In genomic region chr6:118799826-118800225, GRCh38 we compare ENCODE assay signal across 1 cellular context.
TF ChIP-seq lines count a peak whose summit lies in the region.

No MANE protein-coding gene starts in this region.

TF ChIP-seq in H1, 55 proteins besides CTCF, POLR2A, EP300 and RAD21:
- no peak for TF ChIP-seq TBP (IDR thresholded peaks at IDR 0.05; ENCODE audit: low read depth, low read length)
- TF ChIP-seq MAFK (IDR thresholded peaks at IDR 0.05; ENCODE audit: low read depth, low read length), result no peak
- TF ChIP-seq SP4 (IDR thresholded peaks at IDR 0.05; ENCODE audit: low read length), result no peak
- TF ChIP-seq RFX5 (IDR thresholded peaks at IDR 0.05; ENCODE audit: borderline replicate concordance, low read depth, low read length), result no peak
- TF ChIP-seq TAF1 (IDR thresholded peaks at IDR 0.05; ENCODE audit: low read depth, low read length), result no peak
- no peak for TF ChIP-seq RBBP5 (IDR thresholded peaks at IDR 0.05; ENCODE audit: borderline replicate concordance, low read depth, low read length)
- no peak for TF ChIP-seq EZH2 (IDR thresholded peaks at IDR 0.05; ENCODE audit: low read depth, low read length, severe bottlenecking)
- no peak for TF ChIP-seq YY1 (IDR thresholded peaks at IDR 0.05; ENCODE audit: low read depth, low read length)
- no peak for TF ChIP-seq TAF7 (optimal IDR thresholded peaks at IDR 0.05; ENCODE audit: borderline replicate concordance, low read depth, low read length)
- no peak for TF ChIP-seq RNF2 (IDR thresholded peaks at IDR 0.05; ENCODE audit: borderline replicate concordance, low read depth, low read length, missing control alignments, poor library complexity, severe bottlenecking)
- no peak for TF ChIP-seq KDM5A (IDR thresholded peaks at IDR 0.05; ENCODE audit: low read length)
- no peak for TF ChIP-seq ATF3 (IDR thresholded peaks at IDR 0.05; ENCODE audit: insufficient read depth, low read depth, low read length)
- TF ChIP-seq KDM1A (IDR thresholded peaks at IDR 0.05; ENCODE audit: borderline replicate concordance, low read length), result no peak
- TF ChIP-seq POLR2AphosphoS5 (IDR thresholded peaks at IDR 0.05; ENCODE audit: low read depth, low read length), result no peak
- TF ChIP-seq SIN3A (conservative IDR thresholded peaks at IDR 0.05 in 1 of 2, IDR thresholded peaks at IDR 0.05 in 1 of 2; ENCODE audit: low read depth in 1 of 2, low read length in 2 of 2), result no peak
- no peak for TF ChIP-seq TEAD4 (IDR thresholded peaks at IDR 0.05; ENCODE audit: low read depth, low read length)
- no peak for TF ChIP-seq SAP30 (IDR thresholded peaks at IDR 0.05; ENCODE audit: insufficient read depth, insufficient replicate concordance, low read length)
- no peak for TF ChIP-seq RXRA (IDR thresholded peaks at IDR 0.05; ENCODE audit: insufficient read depth, low read depth, low read length)
